ENCODE assay signal across 9 cellular contexts in the genomic region with DNA sequence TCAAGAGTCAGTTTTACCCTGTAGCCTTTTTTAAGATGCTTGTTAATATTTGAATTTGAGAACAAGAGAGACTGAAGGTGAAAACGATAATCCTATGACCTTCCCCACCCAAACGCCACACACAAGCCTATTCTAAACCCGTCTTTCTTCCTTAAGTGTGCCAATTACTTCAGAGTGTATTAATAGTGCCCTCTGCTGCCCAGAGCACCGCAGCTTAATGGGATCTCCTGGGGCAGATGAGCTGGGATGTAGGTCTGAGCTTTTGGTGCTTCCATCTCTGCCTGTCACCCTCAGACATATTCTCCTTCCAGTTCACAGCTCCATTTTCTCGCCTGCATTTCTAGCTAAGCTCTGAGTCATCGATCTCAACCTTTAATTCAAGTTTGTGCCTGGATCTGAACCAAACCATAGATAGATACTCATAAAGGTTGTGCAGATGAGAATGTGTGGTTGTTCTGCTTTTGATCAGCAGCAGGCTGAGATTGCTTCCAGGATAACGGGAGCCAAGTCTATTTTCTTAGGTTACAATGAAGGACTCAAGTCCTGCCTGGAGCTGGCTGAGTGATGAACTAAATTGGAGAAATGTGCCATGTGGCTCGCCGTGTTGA. TPM values are rescaled to one million over a fixed set of nuclear protein-coding genes. Genes with fewer than 3 reads are reported as not detected.
A peak's percentile ranks its signal among the peaks of the same experiment; 100 is the strongest.
DNase-seq lines count a peak whose midpoint lies in the region; ATAC-seq and TF ChIP-seq lines count a peak whose summit lies in the region.
"Had no signal": no experiment of that assay in that cellular context is flagged by ENCODE, and none has a peak within 500 bp of the region (broad histone marks: within the 10 kb centered on the region; RNA-seq: fewer than 3 reads in every experiment).

No MANE protein-coding gene starts in this region.

- no peak overlapping the region for H3K4me2 ChIP-seq in trophoblast cell (ENCODE audit: low read length)

- H2AFZ ChIP-seq in trophoblast cell (ENCODE audit: insufficient read depth, low read length, poor library complexity) = no peak overlapping the region

- POLR2A ChIA-PET in naive thymus-derived CD4-positive, alpha-beta T cell (lab: Charles Lee) = no interaction called here

- H3K79me2 ChIP-seq in trophoblast cell (ENCODE audit: control insufficient read depth, insufficient read depth, low read length, poor library complexity) = no peaks in the 10 kb centered on the region

- no peaks in the 10 kb centered on the region for H3K36me3 ChIP-seq in naive thymus-derived CD4-positive, alpha-beta T cell (ENCODE audit: control insufficient read depth in 2 of 3, insufficient read depth in 3 of 3, low read length in 3 of 3)
- no peaks in the 10 kb centered on the region for H3K36me3 ChIP-seq in trophoblast cell (ENCODE audit: control insufficient read depth in 1 of 2, insufficient read depth in 2 of 2, low read length in 2 of 2)

- H3K36me3 Mint-ChIP-seq in naive thymus-derived CD4-positive, alpha-beta T cell = no peaks in the 10 kb centered on the region

- no CpG with 5 or more reads among the region's 9 CpGs for WGBS in trophoblast cell (ENCODE audit: extremely low coverage, insufficient coverage, insufficient read length)

- no peak overlapping the region for H2BK5ac ChIP-seq in trophoblast cell (ENCODE audit: low read depth, low read length, poor library complexity)

- peak; percentile 89 for TF ChIP-seq CTCF in LNCaP clone FGC (IDR thresholded peaks at IDR 0.05; ENCODE audit: control insufficient read depth, extremely low read depth, insufficient read depth)
- no peak for TF ChIP-seq CTCF in astrocyte of the spinal cord (IDR thresholded peaks at IDR 0.05; ENCODE audit: low read depth, low read length)

- in situ Hi-C loops in Caki2 (cut with HindIII; ENCODE audit: low pct_unique_long_range_greater_than_20kb, low sequenced_read_pairs) (no loop called here), astrocyte of the spinal cord (cut with HindIII; ENCODE audit: low sequenced_read_pairs) (no loop called here)

- H3K9me3 ChIP-seq in naive thymus-derived CD4-positive, alpha-beta T cell (ENCODE audit: control insufficient read depth in 2 of 3, low read length in 3 of 3) = no peaks in the 10 kb centered on the region
- no peaks in the 10 kb centered on the region for H3K9me3 ChIP-seq in trophoblast cell (ENCODE audit: insufficient read depth, low read depth, low read length)

- no peak overlapping the region for H2BK120ac ChIP-seq in trophoblast cell (ENCODE audit: insufficient read depth, low read length, poor library complexity)

- no peak overlapping the region for H3K18ac ChIP-seq in trophoblast cell (ENCODE audit: low read length)

- H4K91ac ChIP-seq in trophoblast cell (ENCODE audit: low read depth, low read length) = no peak overlapping the region

- no peaks in the 10 kb centered on the region for H3K27me3 ChIP-seq in naive thymus-derived CD4-positive, alpha-beta T cell (ENCODE audit: control insufficient read depth in 2 of 2, insufficient read depth in 2 of 2, low read length in 2 of 2)
- H3K27me3 ChIP-seq in trophoblast cell (ENCODE audit: insufficient read depth, low read length) = no peaks in the 10 kb centered on the region

- peaks cover 0 to 18% (median 6%) of the 10 kb centered on the region in 5 donors for H3K27me3 Mint-ChIP-seq in naive thymus-derived CD4-positive, alpha-beta T cell

- no peak overlapping the region for H3K9ac ChIP-seq in trophoblast cell (ENCODE audit: low read length)

- no peaks in the 10 kb centered on the region for H3K4me1 ChIP-seq in naive thymus-derived CD4-positive, alpha-beta T cell (ENCODE audit: control insufficient read depth in 2 of 2, insufficient read depth in 2 of 2, low read length in 2 of 2)
- no peaks in the 10 kb centered on the region for H3K4me1 ChIP-seq in trophoblast cell (ENCODE audit: control insufficient read depth in 1 of 2, insufficient read depth in 2 of 2, low read length in 2 of 2)

- H2AK5ac ChIP-seq in trophoblast cell (ENCODE audit: low read length) = no peak overlapping the region

- H4K12ac ChIP-seq in trophoblast cell (ENCODE audit: low read depth, low read length) = no peak overlapping the region

- H4K8ac ChIP-seq in trophoblast cell (ENCODE audit: low read depth, low read length) = no peak overlapping the region

- H3K79me1 ChIP-seq in trophoblast cell (ENCODE audit: low read length) = no peaks in the 10 kb centered on the region

- no peak overlapping the region for H3K23ac ChIP-seq in trophoblast cell (ENCODE audit: low read length)

- no peak overlapping the region for H3K4me3 ChIP-seq in LNCaP clone FGC (ENCODE audit: low read depth, low read length)
- no peak overlapping the region for H3K4me3 ChIP-seq in astrocyte of the spinal cord (ENCODE audit: low read depth, low read length)
- H3K4me3 ChIP-seq in naive thymus-derived CD4-positive, alpha-beta T cell (ENCODE audit: low read length) = no peak overlapping the region
- no peak overlapping the region for H3K4me3 ChIP-seq in trophoblast cell (ENCODE audit: low read depth, low read length)

- DNase-seq in Caki2 (ENCODE audit: low read depth) (peak; percentile 2), LNCaP clone FGC (ENCODE audit: low read depth) (peak; percentile 30), astrocyte of the spinal cord (ENCODE audit: low read depth, low spot score) (peak; percentile 14), lung microvascular endothelial cell (ENCODE audit: low read depth in 2 of 2) (peak; percentile 8 to 35), DMS79 (lab: John Stamatoyannopoulos, UW) (no peak), trophoblast cell (no peak)
- no peak for DNase-seq in stimulated activated CD4-positive, alpha-beta T cell treated with anti-CD3 and anti-CD28 coated beads, Interleukin-2, amount 100 ng/mL, for 48 hours
- no peak for DNase-seq in naive thymus-derived CD4-positive, alpha-beta T cell
- DNase-seq: activated T-cell treated with anti-CD3 and anti-CD28 coated beads, Interleukin-2, amount 50 U/mL, for 4 hours had no signal

- no peak overlapping the region for H3K4ac ChIP-seq in trophoblast cell (ENCODE audit: low read depth, low read length)

- no peak overlapping the region for H3K14ac ChIP-seq in trophoblast cell (ENCODE audit: low read length)

- no peak overlapping the region for H2BK12ac ChIP-seq in trophoblast cell (ENCODE audit: low read length)

- ATAC-seq in naive thymus-derived CD4-positive, alpha-beta T cell = no peak
- ATAC-seq: activated T-cell treated with anti-CD3 and anti-CD28 coated beads, Interleukin-2, amount 50 U/mL, for 4 hours had no signal

- intact Hi-C loops in naive thymus-derived CD4-positive, alpha-beta T cell (cut with micrococcal nuclease) = no loop called here

- H3K27ac Mint-ChIP-seq in naive thymus-derived CD4-positive, alpha-beta T cell = no peak overlapping the region

- no peaks in the 10 kb centered on the region for H3K4me1 Mint-ChIP-seq in naive thymus-derived CD4-positive, alpha-beta T cell

- no peak overlapping the region for H3K4me3 Mint-ChIP-seq in naive thymus-derived CD4-positive, alpha-beta T cell
- H3K4me3 Mint-ChIP-seq: activated T-cell treated with anti-CD3 and anti-CD28 coated beads, Interleukin-2, amount 50 U/mL, for 4 hours had no signal

- no peak overlapping the region for H3K27ac ChIP-seq in naive thymus-derived CD4-positive, alpha-beta T cell (ENCODE audit: low read depth, low read length)
- no peak overlapping the region for H3K27ac ChIP-seq in trophoblast cell (ENCODE audit: low read depth, low read length)

- peaks cover 0 to 7% (median 0%) of the 10 kb centered on the region in 11 donors for H3K9me3 Mint-ChIP-seq in naive thymus-derived CD4-positive, alpha-beta T cell
- H3K9me3 Mint-ChIP-seq: activated T-cell treated with anti-CD3 and anti-CD28 coated beads, Interleukin-2, amount 50 U/mL, for 4 hours had no signal

- CTCF ChIA-PET in naive thymus-derived CD4-positive, alpha-beta T cell (lab: Charles Lee) = no interaction called here

RNA-seq across cellular contexts. Expression of a gene that starts 46.4 kb away (rescaled TPM):
- total RNA-seq in Caki2 (2014; rRNA removed; shearing (Covaris generic); ENCODE audit: low replicate concordance) = not detected in 2 replicates
- 14.5 and 23.5 TPM in 2 replicates for total RNA-seq in lung microvascular endothelial cell
- total RNA-seq in naive thymus-derived CD4-positive, alpha-beta T cell = not detected
- polyA plus RNA-seq in naive thymus-derived CD4-positive, alpha-beta T cell = not detected
- 11.5 and 11.7 TPM in 2 replicates for polyA plus RNA-seq in trophoblast cell (2013)
- total RNA-seq: activated T-cell treated with anti-CD3 and anti-CD28 coated beads, Interleukin-2, amount 50 U/mL, for 4 hours had no signal

Comparison
In these comparisons a context has a peak if more than half of its experiments do, and no peak if none do; other contexts are left out.
1. DNase-seq: peak in Caki2 (single experiment), LNCaP clone FGC (single experiment), astrocyte of the spinal cord (single experiment) and lung microvascular endothelial cell (2 of 2); none in stimulated activated CD4-positive, alpha-beta T cell treated with anti-CD3 and anti-CD28 coated beads, Interleukin-2, amount 100 ng/mL, for 48 hours (0 of 2), DMS79 (single experiment), naive thymus-derived CD4-positive, alpha-beta T cell (0 of 9) and trophoblast cell (0 of 2).
2. RNA of a gene that starts 46.4 kb away (total RNA-seq): 14.5 to 23.5 TPM in lung microvascular endothelial cell; not detected in Caki2 and not detected in naive thymus-derived CD4-positive, alpha-beta T cell; every median in the first group is over 10 times any median in the second.